ENCODE assay signal across 1 cellular context in the genomic region with DNA sequence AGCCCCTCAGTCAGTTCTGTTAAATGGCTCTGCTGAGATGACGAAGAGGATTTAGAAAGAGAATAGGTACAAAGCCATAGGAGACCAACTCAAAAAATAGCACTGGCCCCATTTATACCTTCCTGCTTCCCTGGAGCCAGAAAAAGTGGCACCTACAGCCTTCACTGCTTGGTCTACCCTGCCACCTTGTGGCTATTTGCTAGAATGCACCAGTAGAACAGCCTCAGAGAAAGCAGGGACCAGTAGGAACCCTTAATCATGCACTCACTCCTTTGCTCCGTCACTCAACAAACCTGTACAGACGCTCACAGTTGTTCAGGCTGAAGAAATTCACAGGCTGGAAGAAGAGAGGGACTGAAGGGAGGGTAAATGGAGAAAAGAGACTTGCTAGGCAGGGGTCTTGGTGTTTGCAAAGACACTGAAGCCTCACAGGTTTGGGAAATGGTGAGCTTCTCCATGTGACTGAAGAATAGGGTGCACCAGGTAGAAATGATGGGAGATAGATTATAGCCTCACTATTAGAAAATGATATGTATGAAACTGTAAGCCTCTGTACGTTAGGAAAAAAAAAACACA.
TF ChIP-seq lines count a peak whose summit lies in the region.

No MANE protein-coding gene starts in this region.

TF ChIP-seq in K562, 482 proteins besides CTCF, POLR2A, EP300 and RAD21 (continued from another document):
- TF ChIP-seq MTA2 (IDR thresholded peaks at IDR 0.05; ENCODE audit: low read depth) (no peak), STAG1 (CRISPR knock-in tag; IDR thresholded peaks at IDR 0.05; ENCODE audit: borderline replicate concordance) (peak; percentile 83; the same call in 1 of the 2 replicates), SRSF7 (optimal IDR thresholded peaks at IDR 0.05; ENCODE audit: low read depth, low read length) (no peak), NCOR1 (IDR thresholded peaks at IDR 0.05) (no peak), NCOA1 (IDR thresholded peaks at IDR 0.05; ENCODE audit: low read depth) (no peak), SNRNP70 (optimal IDR thresholded peaks at IDR 0.05; ENCODE audit: low read depth, low read length) (no peak), SMC3 (conservative IDR thresholded peaks at IDR 0.05; ENCODE audit: insufficient read depth, low read depth, low read length) (peak; percentile 76), TGIF2 (CRISPR knock-in tag; IDR thresholded peaks at IDR 0.05) (no peak), JUND (IDR thresholded peaks at IDR 0.05; ENCODE audit: borderline replicate concordance, low read depth, low read length) (0 out of 2 replicates have a peak, but pooled peaks have one; percentile 15), JUND (tag; IDR thresholded peaks at IDR 0.05; ENCODE audit: borderline replicate concordance, low read depth, low read length) (no peak), KLF16 (IDR thresholded peaks at IDR 0.05) (0 out of 2 replicates have a peak, but pooled peaks have one; percentile 25), PHTF2 (CRISPR knock-in tag; IDR thresholded peaks at IDR 0.05) (no peak), STAT5B (CRISPR knock-in tag; IDR thresholded peaks at IDR 0.05) (no peak)
- TF ChIP-seq, protein P1, sequence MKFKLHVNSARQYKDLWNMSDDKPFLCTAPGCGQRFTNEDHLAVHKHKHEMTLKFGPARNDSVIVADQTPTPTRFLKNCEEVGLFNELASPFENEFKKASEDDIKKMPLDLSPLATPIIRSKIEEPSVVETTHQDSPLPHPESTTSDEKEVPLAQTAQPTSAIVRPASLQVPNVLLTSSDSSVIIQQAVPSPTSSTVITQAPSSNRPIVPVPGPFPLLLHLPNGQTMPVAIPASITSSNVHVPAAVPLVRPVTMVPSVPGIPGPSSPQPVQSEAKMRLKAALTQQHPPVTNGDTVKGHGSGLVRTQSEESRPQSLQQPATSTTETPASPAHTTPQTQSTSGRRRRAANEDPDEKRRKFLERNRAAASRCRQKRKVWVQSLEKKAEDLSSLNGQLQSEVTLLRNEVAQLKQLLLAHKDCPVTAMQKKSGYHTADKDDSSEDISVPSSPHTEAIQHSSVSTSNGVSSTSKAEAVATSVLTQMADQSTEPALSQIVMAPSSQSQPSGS (CRISPR knock-in tag; IDR thresholded peaks at IDR 0.05) = no peak
- TF ChIP-seq, protein P2, sequence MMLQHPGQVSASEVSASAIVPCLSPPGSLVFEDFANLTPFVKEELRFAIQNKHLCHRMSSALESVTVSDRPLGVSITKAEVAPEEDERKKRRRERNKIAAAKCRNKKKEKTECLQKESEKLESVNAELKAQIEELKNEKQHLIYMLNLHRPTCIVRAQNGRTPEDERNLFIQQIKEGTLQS (IDR thresholded peaks at IDR 0.05) = no peak
- TF ChIP-seq, protein P2 (CRISPR knock-in tag; conservative IDR thresholded peaks at IDR 0.05) = no peak
- TF ChIP-seq, protein P3, sequence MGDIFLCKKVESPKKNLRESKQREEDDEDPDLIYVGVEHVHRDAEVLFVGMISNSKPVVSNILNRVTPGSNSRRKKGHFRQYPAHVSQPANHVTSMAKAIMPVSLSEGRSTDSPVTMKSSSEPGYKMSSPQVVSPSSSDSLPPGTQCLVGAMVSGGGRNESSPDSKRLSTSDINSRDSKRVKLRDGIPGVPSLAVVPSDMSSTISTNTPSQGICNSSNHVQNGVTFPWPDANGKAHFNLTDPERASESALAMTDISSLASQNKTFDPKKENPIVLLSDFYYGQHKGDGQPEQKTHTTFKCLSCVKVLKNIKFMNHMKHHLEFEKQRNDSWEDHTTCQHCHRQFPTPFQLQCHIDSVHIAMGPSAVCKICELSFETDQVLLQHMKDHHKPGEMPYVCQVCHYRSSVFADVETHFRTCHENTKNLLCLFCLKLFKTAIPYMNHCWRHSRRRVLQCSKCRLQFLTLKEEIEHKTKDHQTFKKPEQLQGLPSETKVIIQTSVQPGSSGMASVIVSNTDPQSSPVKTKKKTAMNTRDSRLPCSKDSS (IDR thresholded peaks at IDR 0.05; ENCODE audit: low read depth, partially characterized antibody) = no peak
- TF ChIP-seq, protein P4, sequence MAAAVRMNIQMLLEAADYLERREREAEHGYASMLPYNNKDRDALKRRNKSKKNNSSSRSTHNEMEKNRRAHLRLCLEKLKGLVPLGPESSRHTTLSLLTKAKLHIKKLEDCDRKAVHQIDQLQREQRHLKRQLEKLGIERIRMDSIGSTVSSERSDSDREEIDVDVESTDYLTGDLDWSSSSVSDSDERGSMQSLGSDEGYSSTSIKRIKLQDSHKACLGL (CRISPR knock-in tag; IDR thresholded peaks at IDR 0.05; ENCODE audit: borderline replicate concordance, poor library complexity, severe bottlenecking) = no peak
- TF ChIP-seq, protein P5, sequence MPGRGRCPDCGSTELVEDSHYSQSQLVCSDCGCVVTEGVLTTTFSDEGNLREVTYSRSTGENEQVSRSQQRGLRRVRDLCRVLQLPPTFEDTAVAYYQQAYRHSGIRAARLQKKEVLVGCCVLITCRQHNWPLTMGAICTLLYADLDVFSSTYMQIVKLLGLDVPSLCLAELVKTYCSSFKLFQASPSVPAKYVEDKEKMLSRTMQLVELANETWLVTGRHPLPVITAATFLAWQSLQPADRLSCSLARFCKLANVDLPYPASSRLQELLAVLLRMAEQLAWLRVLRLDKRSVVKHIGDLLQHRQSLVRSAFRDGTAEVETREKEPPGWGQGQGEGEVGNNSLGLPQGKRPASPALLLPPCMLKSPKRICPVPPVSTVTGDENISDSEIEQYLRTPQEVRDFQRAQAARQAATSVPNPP (IDR thresholded peaks at IDR 0.05; ENCODE audit: borderline replicate concordance, insufficient read depth, insufficient read length) = no peak
- TF ChIP-seq, protein P6, sequence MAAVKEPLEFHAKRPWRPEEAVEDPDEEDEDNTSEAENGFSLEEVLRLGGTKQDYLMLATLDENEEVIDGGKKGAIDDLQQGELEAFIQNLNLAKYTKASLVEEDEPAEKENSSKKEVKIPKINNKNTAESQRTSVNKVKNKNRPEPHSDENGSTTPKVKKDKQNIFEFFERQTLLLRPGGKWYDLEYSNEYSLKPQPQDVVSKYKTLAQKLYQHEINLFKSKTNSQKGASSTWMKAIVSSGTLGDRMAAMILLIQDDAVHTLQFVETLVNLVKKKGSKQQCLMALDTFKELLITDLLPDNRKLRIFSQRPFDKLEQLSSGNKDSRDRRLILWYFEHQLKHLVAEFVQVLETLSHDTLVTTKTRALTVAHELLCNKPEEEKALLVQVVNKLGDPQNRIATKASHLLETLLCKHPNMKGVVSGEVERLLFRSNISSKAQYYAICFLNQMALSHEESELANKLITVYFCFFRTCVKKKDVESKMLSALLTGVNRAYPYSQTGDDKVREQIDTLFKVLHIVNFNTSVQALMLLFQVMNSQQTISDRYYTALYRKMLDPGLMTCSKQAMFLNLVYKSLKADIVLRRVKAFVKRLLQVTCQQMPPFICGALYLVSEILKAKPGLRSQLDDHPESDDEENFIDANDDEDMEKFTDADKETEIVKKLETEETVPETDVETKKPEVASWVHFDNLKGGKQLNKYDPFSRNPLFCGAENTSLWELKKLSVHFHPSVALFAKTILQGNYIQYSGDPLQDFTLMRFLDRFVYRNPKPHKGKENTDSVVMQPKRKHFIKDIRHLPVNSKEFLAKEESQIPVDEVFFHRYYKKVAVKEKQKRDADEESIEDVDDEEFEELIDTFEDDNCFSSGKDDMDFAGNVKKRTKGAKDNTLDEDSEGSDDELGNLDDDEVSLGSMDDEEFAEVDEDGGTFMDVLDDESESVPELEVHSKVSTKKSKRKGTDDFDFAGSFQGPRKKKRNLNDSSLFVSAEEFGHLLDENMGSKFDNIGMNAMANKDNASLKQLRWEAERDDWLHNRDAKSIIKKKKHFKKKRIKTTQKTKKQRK (IDR thresholded peaks at IDR 0.05; ENCODE audit: borderline replicate concordance, low read depth, low read length) = no peak
